Comparison of ENCODE assay signal across 15 cellular contexts in genomic region chr7:23928391-23928790, GRCh38.
DNase-seq lines count a peak whose midpoint lies in the region; ATAC-seq and TF ChIP-seq lines count a peak whose summit lies in the region.
"Had no signal": no experiment of that assay in that cellular context is flagged by ENCODE, and none has a peak within 500 bp of the region (broad histone marks: within the 10 kb centered on the region; RNA-seq: fewer than 3 reads in every experiment).

No MANE protein-coding gene starts in this region.

- H3K4me3 ChIP-seq in BE2C (ENCODE audit: low read depth, low read length) = no peak overlapping the region
- H3K4me3 ChIP-seq: BLaER1 treated with 17β-estradiol and CSF1 and Interleukin-3, amounts not matched to agents 10 nM and 100 nM; GM12878; HAP-1 had no signal

- DNase-seq in BE2C = peak; percentile 33
- DNase-seq in SK-N-DZ (ENCODE audit: low spot score) = peak; percentile 81
- DNase-seq in amniotic epithelial cell (ENCODE audit: low read depth) = peak; percentile 20
- peak; percentile 50 for DNase-seq in left kidney (ENCODE audit: low read depth, low spot score)
- no peak for DNase-seq in NCI-H146 (lab: John Stamatoyannopoulos, UW)
- no peak for DNase-seq in NCI-H774 (lab: John Stamatoyannopoulos, UW)
- DNase-seq in posterior vena cava (ENCODE audit: low spot score) = no peak
- DNase-seq: 8988T; Calu3; CD8-positive, alpha-beta T cell; DMS79 treated with DMSO at 0.1 percent for 48 hours had no signal

- TF ChIP-seq CTCF in BE2C (IDR thresholded peaks at IDR 0.05; ENCODE audit: low read depth, low read length) = no peak

- no peaks in the 10 kb centered on the region; the same call in 1 of the 2 replicates for H3K4me1 ChIP-seq in BE2C
- H3K4me1 ChIP-seq: BLaER1 treated with 17β-estradiol and CSF1 and Interleukin-3, amounts not matched to agents 10 nM and 100 nM; HAP-1 had no signal

- intact Hi-C loops in posterior vena cava (cut with DNase I) = no loop called here

- no peak for ATAC-seq in GM18519 (IDR thresholded peaks at IDR 0.05; ENCODE audit: low FRiP score, unreplicated experiment)
- ATAC-seq: CD8-positive, alpha-beta T cell; GM12878 had no signal

- no peaks in the 10 kb centered on the region for H3K36me3 ChIP-seq in BE2C
- H3K36me3 ChIP-seq: BLaER1 treated with 17β-estradiol and CSF1 and Interleukin-3, amounts not matched to agents 10 nM and 100 nM; HAP-1 had no signal

- no peaks in the 10 kb centered on the region for H3K9me3 ChIP-seq in BE2C
- H3K9me3 ChIP-seq: HAP-1 had no signal

- no peaks in the 10 kb centered on the region for H3K27me3 ChIP-seq in BE2C
- H3K27me3 ChIP-seq: BLaER1 treated with 17β-estradiol and CSF1 and Interleukin-3, amounts not matched to agents 10 nM and 100 nM had no signal

Comparison
In these comparisons a context has a peak if more than half of its experiments do, and no peak if none do; other contexts are left out.
1. DNase-seq: peak in BE2C (single experiment), SK-N-DZ (single experiment), amniotic epithelial cell (single experiment) and left kidney (single experiment); none in NCI-H146 (single experiment), NCI-H774 (single experiment) and posterior vena cava (single experiment).